ENCODE assay signal across 8 cellular contexts in the genomic region with DNA sequence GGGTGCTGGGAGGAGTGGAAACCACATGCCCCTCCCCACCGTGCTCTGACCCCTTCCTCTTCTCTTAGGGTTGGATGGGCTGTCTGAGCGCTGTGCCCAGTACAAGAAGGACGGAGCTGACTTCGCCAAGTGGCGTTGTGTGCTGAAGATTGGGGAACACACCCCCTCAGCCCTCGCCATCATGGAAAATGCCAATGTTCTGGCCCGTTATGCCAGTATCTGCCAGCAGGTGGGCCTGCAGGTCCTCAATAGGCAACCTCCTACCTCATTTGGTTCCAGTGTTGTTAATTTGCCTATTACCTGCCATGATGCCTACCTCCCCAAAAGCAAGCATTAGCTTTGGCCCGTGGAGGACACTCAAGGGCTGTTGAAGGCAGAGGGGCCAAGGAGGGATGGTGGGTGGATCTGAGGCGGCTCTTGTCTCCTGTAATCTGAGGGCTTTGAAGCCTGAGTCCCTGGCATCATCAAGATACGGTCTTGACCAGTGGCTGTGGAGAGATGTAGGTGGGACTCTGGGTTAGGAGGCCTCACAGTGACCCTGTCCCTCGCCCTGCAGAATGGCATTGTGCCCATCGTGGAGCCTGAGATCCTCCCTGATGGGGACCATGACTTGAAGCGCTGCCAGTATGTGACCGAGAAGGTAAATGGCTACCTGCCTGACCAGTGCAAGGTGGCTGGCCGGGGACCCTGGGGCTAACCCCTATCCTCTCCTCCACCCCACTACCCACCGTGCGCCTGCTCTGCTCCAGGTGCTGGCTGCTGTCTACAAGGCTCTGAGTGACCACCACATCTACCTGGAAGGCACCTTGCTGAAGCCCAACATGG. TPM values are rescaled to one million over a fixed set of nuclear protein-coding genes. Genes with fewer than 3 reads are reported as not detected.
DNase-seq lines count a peak whose midpoint lies in the region; ATAC-seq and TF ChIP-seq lines count a peak whose summit lies in the region.

No MANE protein-coding gene starts in this region.

- H2AFZ ChIP-seq in mesenchymal stem cell (ENCODE audit: low read depth, low read length) = no peak overlapping the region

- CTCF ChIA-PET in Panc1 (lab: Charles Lee) = no interaction called here

- POLR2A ChIA-PET in Panc1 (lab: Charles Lee) = no interaction called here

- no peak overlapping the region for H4K91ac ChIP-seq in mesenchymal stem cell (ENCODE audit: low read length)

- no peak overlapping the region for H2BK15ac ChIP-seq in mesenchymal stem cell (ENCODE audit: low read depth, poor library complexity, severe bottlenecking)

- H2BK5ac ChIP-seq in mesenchymal stem cell (ENCODE audit: low read depth, low read length, poor library complexity, severe bottlenecking) = no peak overlapping the region

- H2BK12ac ChIP-seq in mesenchymal stem cell (ENCODE audit: low read length in 2 of 2) = no peak overlapping the region

- H3K27ac ChIP-seq in Panc1 (ENCODE audit: low read length) (peak overlapping the region; percentile 77), ascending aorta (peak overlapping the region; percentile 42 to 48), mesenchymal stem cell (ENCODE audit: low read length, poor library complexity, severe bottlenecking) (no peak overlapping the region)

- WGBS in mesenchymal stem cell = 97% methylated on average over 17 of the region's 17 CpGs

- peak; percentile 46 for DNase-seq in GM12865 (ENCODE audit: low read depth)
- no peak for DNase-seq in Panc1 (ENCODE audit: low read depth, low spot score)
- DNase-seq in ascending aorta (ENCODE audit: low spot score in 2 of 2) = no peak
- peak; percentile 59 for DNase-seq in mesenchymal stem cell
- no peak for DNase-seq in NCI-H2171 (lab: John Stamatoyannopoulos, UW)
- DNase-seq in COLO829 (ENCODE audit: low spot score) = no peak
- DNase-seq in NCI-H128 (lab: John Stamatoyannopoulos, UW; ENCODE audit: unreplicated experiment) = no peak

- H3K36me3 ChIP-seq in Panc1 (ENCODE audit: control insufficient read depth, insufficient read depth, low read length) (peaks cover 35% of the 10 kb centered on the region), ascending aorta (peaks cover 55 to 63% of the 10 kb centered on the region in 2 donors), mesenchymal stem cell (ENCODE audit: control insufficient read depth in 1 of 2, insufficient read depth in 2 of 2, low read depth in 1 of 2, low read length in 2 of 2) (peaks cover 64 to 68% of the 10 kb centered on the region in 2 experiments)

- H3K9me3 ChIP-seq in Panc1 (ENCODE audit: control insufficient read depth, insufficient read depth, low read depth, low read length) (no peaks in the 10 kb centered on the region), ascending aorta (no peaks in the 10 kb centered on the region), mesenchymal stem cell (ENCODE audit: control insufficient read depth, low read length) (no peaks in the 10 kb centered on the region)

- H2BK120ac ChIP-seq in mesenchymal stem cell (ENCODE audit: low read depth, low read length) = no peak overlapping the region

- no peak overlapping the region for H3K4me2 ChIP-seq in mesenchymal stem cell (ENCODE audit: low read length, poor library complexity, severe bottlenecking)

- H3K79me1 ChIP-seq in mesenchymal stem cell (replicated peaks; ENCODE audit: low read length, poor library complexity, severe bottlenecking) = peaks cover 10% of the 10 kb centered on the region

- H3K4me3 ChIP-seq in GM12865 (ENCODE audit: low read depth, low read length) = no peak overlapping the region
- peak overlapping the region; percentile 1 to 92; a peak in 3 of 4 replicates for H3K4me3 ChIP-seq in Panc1 (ENCODE audit: low read depth in 2 of 2, low read length in 2 of 2)
- peak overlapping the region in 1 of 2 donors; percentile 92 for H3K4me3 ChIP-seq in ascending aorta
- H3K4me3 ChIP-seq in mesenchymal stem cell (ENCODE audit: insufficient read depth in 1 of 2, low read depth in 1 of 2, low read length in 2 of 2) = peak overlapping the region in 1 of 2 experiments; percentile 98

- no peak overlapping the region for H2AK5ac ChIP-seq in mesenchymal stem cell (ENCODE audit: low read length, severe bottlenecking)

- BruUV-seq in Panc1 (replicated peaks; lab: Mats Ljungman, UMichigan) = no TSS peak

- H4K8ac ChIP-seq in mesenchymal stem cell (ENCODE audit: low read length) = peak overlapping the region; percentile 5

- no peak overlapping the region for H3K4ac ChIP-seq in mesenchymal stem cell (ENCODE audit: low read depth in 1 of 2, low read length in 2 of 2)

- H3K9ac ChIP-seq in mesenchymal stem cell (ENCODE audit: low read length) = peak overlapping the region; percentile 100

- no peak overlapping the region for H3K14ac ChIP-seq in mesenchymal stem cell (ENCODE audit: low read length in 2 of 2)

- intact Hi-C loops in Panc1 (cut with micrococcal nuclease; ENCODE audit: unreplicated experiment) = no loop called here
- intact Hi-C loops in ascending aorta (cut with DNase I) = loop anchor here (5.0 to 10.0 kb wide), 3 partner anchors 247 to 586 kb away; a partner anchor contains a TSS

- TF ChIP-seq CTCF in GM12865 (IDR thresholded peaks at IDR 0.05; ENCODE audit: insufficient read depth, low read depth, low read length, missing control alignments) = peak; percentile 44
- peak; percentile 72 for TF ChIP-seq CTCF in Panc1 (IDR thresholded peaks at IDR 0.05)
- TF ChIP-seq CTCF in ascending aorta (IDR thresholded peaks at IDR 0.05) = peak in 2 of 3 experiments; percentile 12 to 16

- in situ Hi-C loops in Panc1 (cut with HindIII; ENCODE audit: low pct_unique_long_range_greater_than_20kb, low sequenced_read_pairs) = no loop called here

- ATAC-seq in Panc1 = no peak
- no peak for ATAC-seq in HG03039 (IDR thresholded peaks at IDR 0.05; ENCODE audit: unreplicated experiment)

- no peak overlapping the region for H3K18ac ChIP-seq in mesenchymal stem cell (ENCODE audit: low read depth in 1 of 2, low read length in 2 of 2)

- peak overlapping the region in 1 of 2 experiments; percentile 40 for H3K23ac ChIP-seq in mesenchymal stem cell (ENCODE audit: low read length in 2 of 2)

- H3K4me1 ChIP-seq in Panc1 (ENCODE audit: control insufficient read depth, insufficient read depth, low read length) (peaks cover 34% of the 10 kb centered on the region), ascending aorta (peaks cover 18 to 38% of the 10 kb centered on the region in 2 donors), mesenchymal stem cell (ENCODE audit: control insufficient read depth, insufficient read depth, low read depth, low read length) (peaks cover 30% of the 10 kb centered on the region)

- H3K27me3 ChIP-seq in Panc1 (ENCODE audit: control insufficient read depth, insufficient read depth, low read length) (no peaks in the 10 kb centered on the region), ascending aorta (no peaks in the 10 kb centered on the region), mesenchymal stem cell (ENCODE audit: control insufficient read depth in 1 of 2, insufficient read depth in 1 of 2, low read length in 2 of 2) (no peaks in the 10 kb centered on the region)

RNA-seq across cellular contexts. Expression of a gene that starts 3.4 kb away (rescaled TPM):
- total RNA-seq in Panc1 (2021; ENCODE audit: unreplicated experiment) = 2,516 TPM
- polyA plus RNA-seq in Panc1 (2012; ENCODE audit: insufficient read length) = 4,980 TPM
- total RNA-seq in ascending aorta = 1,202 TPM
- polyA plus RNA-seq in mesenchymal stem cell (2013, experiment 1 of 2) = 915 TPM
- polyA plus RNA-seq in mesenchymal stem cell (2013, experiment 2 of 2) = 888 TPM

RNA-seq across cellular contexts. Expression of a gene that starts 6.8 kb away (rescaled TPM):
- total RNA-seq in Panc1 (2021; ENCODE audit: unreplicated experiment) = 186 TPM
- 309 TPM for polyA plus RNA-seq in Panc1 (2012; ENCODE audit: insufficient read length)
- 50.7 TPM for total RNA-seq in ascending aorta
- polyA plus RNA-seq in mesenchymal stem cell (2013, experiment 1 of 2) = 94.1 TPM
- polyA plus RNA-seq in mesenchymal stem cell (2013, experiment 2 of 2) = 95.2 TPM

RNA-seq across cellular contexts. Expression of a gene that starts 22.8 kb away (rescaled TPM):
- total RNA-seq in Panc1 (2021; ENCODE audit: unreplicated experiment) = 0.46 TPM
- 0.97 TPM for polyA plus RNA-seq in Panc1 (2012; ENCODE audit: insufficient read length)
- total RNA-seq in ascending aorta = 0.75 TPM
- 0.28 TPM for polyA plus RNA-seq in mesenchymal stem cell (2013, experiment 1 of 2)
- polyA plus RNA-seq in mesenchymal stem cell (2013, experiment 2 of 2) = 0.29 TPM

RNA-seq across cellular contexts. Expression of a gene that starts 27.1 kb away (rescaled TPM):
- total RNA-seq in Panc1 (2021; ENCODE audit: unreplicated experiment) = 0.69 TPM
- polyA plus RNA-seq in Panc1 (2012; ENCODE audit: insufficient read length) = 1.1 TPM
- total RNA-seq in ascending aorta = 98.6 TPM
- polyA plus RNA-seq in mesenchymal stem cell (2013, experiment 1 of 2) = 36.0 TPM
- 34.5 TPM for polyA plus RNA-seq in mesenchymal stem cell (2013, experiment 2 of 2)

RNA-seq across cellular contexts. Expression of a gene that starts 37.9 kb away (rescaled TPM):
- total RNA-seq in Panc1 (2021; ENCODE audit: unreplicated experiment) (3.5 TPM), ascending aorta (not detected)
- polyA plus RNA-seq in Panc1 (2012; ENCODE audit: insufficient read length) = 4.2 TPM
- 0.08 TPM for polyA plus RNA-seq in mesenchymal stem cell (2013, experiment 1 of 2)
- polyA plus RNA-seq in mesenchymal stem cell (2013, experiment 2 of 2) = 0.05 TPM

Comparison
In these comparisons a context has a peak if more than half of its experiments do, and no peak if none do; other contexts are left out.
1. DNase-seq: peak in GM12865 (single experiment) and mesenchymal stem cell (single experiment); none in Panc1 (single experiment), ascending aorta (0 of 2), NCI-H2171 (single experiment), COLO829 (single experiment) and NCI-H128 (single experiment).
2. CTCF ChIP-seq: peak in every context shown above with its lines; median percentile 72 in Panc1; 44 in GM12865; 14 in ascending aorta.